ENCODE assay signal across 10 cellular contexts in the genomic region with DNA sequence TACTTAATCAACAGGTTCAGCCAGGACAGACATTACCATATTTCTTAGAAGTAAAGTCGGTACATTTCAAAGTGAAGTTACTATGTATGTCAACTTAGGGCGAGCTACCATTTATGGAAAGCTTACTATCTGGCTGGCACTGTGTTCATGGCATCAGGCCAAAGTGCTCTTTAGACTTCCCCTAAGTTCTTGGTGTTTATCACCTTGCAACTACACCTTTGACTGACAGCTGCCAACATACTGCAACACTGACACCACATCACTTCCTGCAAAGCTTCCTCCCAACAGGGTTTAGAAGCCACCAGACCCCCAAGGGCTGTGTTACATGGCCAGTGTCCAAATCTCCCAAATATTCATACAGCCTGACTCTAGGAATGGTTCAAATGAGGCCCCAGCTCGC.
DNase-seq lines count a peak whose midpoint lies in the region; ATAC-seq and TF ChIP-seq lines count a peak whose summit lies in the region.
"Had no signal": no experiment of that assay in that cellular context is flagged by ENCODE, and none has a peak within 500 bp of the region (broad histone marks: within the 10 kb centered on the region; RNA-seq: fewer than 3 reads in every experiment).

No MANE protein-coding gene starts in this region.

- intact Hi-C loops in MCF 10A (cut with micrococcal nuclease) (loop anchor here (5.0 kb wide), 1 partner anchor 59 kb away; a partner anchor contains a TSS), mammary epithelial cell (cut with micrococcal nuclease) (no loop called here)

- H3K27me3 Mint-ChIP-seq in MCF 10A (ENCODE audit: insufficient read depth, unreplicated experiment) (no peaks in the 10 kb centered on the region), T-helper 17 cell (no peaks in the 10 kb centered on the region), WTC11 (ENCODE audit: low read depth) (no peaks in the 10 kb centered on the region)

- WGBS in mammary epithelial cell (ENCODE audit: low coverage, missing lambda C conversion rate) = 93% methylated on average over 3 of the region's 3 CpGs

- TF ChIP-seq CTCF in MCF 10A (IDR thresholded peaks at IDR 0.05; ENCODE audit: unreplicated experiment) (no peak), mammary epithelial cell (conservative IDR thresholded peaks at IDR 0.05 in 1 of 2, IDR thresholded peaks at IDR 0.05 in 1 of 2; ENCODE audit: extremely low read depth in 1 of 2, insufficient read depth in 1 of 2, low read depth in 1 of 2, low read length in 2 of 2) (no peak), foreskin keratinocyte (conservative IDR thresholded peaks at IDR 0.05) (no peak), WTC11 (IDR thresholded peaks at IDR 0.05) (no peak)

- no peaks in the 10 kb centered on the region for H3K27me3 ChIP-seq in mammary epithelial cell (ENCODE audit: insufficient read depth, low read length)
- H3K27me3 ChIP-seq in foreskin keratinocyte = no peaks in the 10 kb centered on the region
- H3K27me3 ChIP-seq: SJCRH30 had no signal

- no peaks in the 10 kb centered on the region for H3K36me3 ChIP-seq in mammary epithelial cell (ENCODE audit: insufficient read depth, low read length)
- H3K36me3 ChIP-seq: SJCRH30 had no signal

- H4K20me1 ChIP-seq in mammary epithelial cell (ENCODE audit: insufficient read depth, low read length) = no peaks in the 10 kb centered on the region

- H3K4me1 Mint-ChIP-seq in MCF 10A (ENCODE audit: insufficient read depth, unreplicated experiment) (peaks cover 18% of the 10 kb centered on the region), T-helper 17 cell (peaks cover 14% of the 10 kb centered on the region), WTC11 (peaks cover 31% of the 10 kb centered on the region)

- H3K9me3 Mint-ChIP-seq in MCF 10A (ENCODE audit: unreplicated experiment) (peaks cover 7% of the 10 kb centered on the region), WTC11 (peaks cover 14% of the 10 kb centered on the region)

- no peaks in the 10 kb centered on the region for H3K36me3 Mint-ChIP-seq in MCF 10A (ENCODE audit: insufficient read depth, unreplicated experiment)
- no peaks in the 10 kb centered on the region for H3K36me3 Mint-ChIP-seq in T-helper 17 cell (ENCODE audit: low read depth)
- peaks cover 8% of the 10 kb centered on the region for H3K36me3 Mint-ChIP-seq in WTC11

- H3K4me1 ChIP-seq in mammary epithelial cell (ENCODE audit: insufficient read depth, low read length) (peaks cover 4% of the 10 kb centered on the region), foreskin keratinocyte (peaks cover 18% of the 10 kb centered on the region)

- H3K9me3 ChIP-seq in mammary epithelial cell (replicated peaks; ENCODE audit: insufficient read depth, low read length) = no peaks in the 10 kb centered on the region
- no peaks in the 10 kb centered on the region for H3K9me3 ChIP-seq in T-helper 17 cell (ENCODE audit: control insufficient read depth, low read length, poor library complexity, severe bottlenecking)
- H3K9me3 ChIP-seq: SJCRH30 had no signal

- BruUV-seq in MCF 10A (replicated peaks; lab: Mats Ljungman, UMichigan) (no TSS peak), mammary epithelial cell (replicated peaks; lab: Mats Ljungman, UMichigan) (no TSS peak)

- CTCF ChIA-PET in MCF 10A (lab: Yijun Ruan, JAX) (interaction anchor here (0.5 to 1.5 kb wide), 3 partner anchors 10 to 321 kb away, joined by 3 to 4 read pairs (median 3); no protein-coding TSS in a partner anchor), mammary epithelial cell (lab: Charles Lee; ENCODE audit: low non-redundant PET) (no interaction called here), WTC11 (lab: Charles Lee) (no interaction called here)

- H3K4me3 Mint-ChIP-seq in MCF 10A (ENCODE audit: unreplicated experiment) (no peak overlapping the region), T-helper 17 cell (no peak overlapping the region), WTC11 (no peak overlapping the region)

- H3K4me3 ChIP-seq in mammary epithelial cell (replicated peaks in 1 of 3; ENCODE audit: insufficient read depth in 1 of 3, low read depth in 2 of 3, low read length in 3 of 3) = no peak overlapping the region
- H3K4me3 ChIP-seq: SJCRH30 had no signal

- DNase-seq in MCF 10A (ENCODE audit: unreplicated experiment) (peak; percentile 38), mammary epithelial cell (no peak), T-helper 17 cell (no peak), foreskin keratinocyte (no peak), C1 segment of cervical spinal cord (lab: John Stamatoyannopoulos, UW) (no peak), WTC11 (ENCODE audit: low spot score) (no peak)
- DNase-seq: midbrain, NCI-H1436 had no signal

- dilution Hi-C loops in mammary epithelial cell (cut with HindIII; ENCODE audit: low sequenced_read_pairs) = loop anchor here (5.0 kb wide), 1 partner anchor 99 kb away; no protein-coding TSS in a partner anchor

- H2AFZ ChIP-seq in mammary epithelial cell (ENCODE audit: low read depth, low read length) = no peak overlapping the region

- no peaks in the 10 kb centered on the region for H3K79me2 ChIP-seq in mammary epithelial cell (ENCODE audit: insufficient read depth, low read length)

- POLR2A ChIA-PET in MCF 10A (lab: Yijun Ruan, JAX) = interaction anchor here (0.6 to 1.5 kb wide), 3 partner anchors 15 to 64 kb away, joined by 3 to 6 read pairs (median 3); no protein-coding TSS in a partner anchor
- POLR2A ChIA-PET in WTC11 (lab: Charles Lee) = no interaction called here

- in situ Hi-C loops in mammary epithelial cell (cut with MboI; ENCODE audit: low sequenced_read_pairs in 2 of 2) = no loop called here

- H3K9ac ChIP-seq in mammary epithelial cell (ENCODE audit: insufficient read depth, low read length) = no peak overlapping the region

- H3K4me2 ChIP-seq in mammary epithelial cell (ENCODE audit: insufficient read depth, low read depth, low read length) = no peak overlapping the region

- ATAC-seq in T-helper 17 cell = peak; percentile 72
- ATAC-seq in foreskin keratinocyte = no peak
- no peak for ATAC-seq in WTC11
- no peak for ATAC-seq in HG02870 (IDR thresholded peaks at IDR 0.05; ENCODE audit: unreplicated experiment)

- H3K27ac ChIP-seq in mammary epithelial cell (ENCODE audit: insufficient read depth, low read depth, low read length) (no peak overlapping the region), foreskin keratinocyte (peak overlapping the region; percentile 41)
- H3K27ac ChIP-seq: SJCRH30 had no signal

- H3K27ac Mint-ChIP-seq in MCF 10A (ENCODE audit: low read depth, unreplicated experiment) (peak overlapping the region; percentile 93), T-helper 17 cell (peak overlapping the region; percentile 81), WTC11 (no peak overlapping the region)

TF ChIP-seq in WTC11, 78 proteins besides CTCF, POLR2A, EP300 and RAD21 (continues in another document):
- no peak for TF ChIP-seq ZNF396 (CRISPR knock-in tag; IDR thresholded peaks at IDR 0.05; ENCODE audit: borderline replicate concordance)
- TF ChIP-seq, protein P1, sequence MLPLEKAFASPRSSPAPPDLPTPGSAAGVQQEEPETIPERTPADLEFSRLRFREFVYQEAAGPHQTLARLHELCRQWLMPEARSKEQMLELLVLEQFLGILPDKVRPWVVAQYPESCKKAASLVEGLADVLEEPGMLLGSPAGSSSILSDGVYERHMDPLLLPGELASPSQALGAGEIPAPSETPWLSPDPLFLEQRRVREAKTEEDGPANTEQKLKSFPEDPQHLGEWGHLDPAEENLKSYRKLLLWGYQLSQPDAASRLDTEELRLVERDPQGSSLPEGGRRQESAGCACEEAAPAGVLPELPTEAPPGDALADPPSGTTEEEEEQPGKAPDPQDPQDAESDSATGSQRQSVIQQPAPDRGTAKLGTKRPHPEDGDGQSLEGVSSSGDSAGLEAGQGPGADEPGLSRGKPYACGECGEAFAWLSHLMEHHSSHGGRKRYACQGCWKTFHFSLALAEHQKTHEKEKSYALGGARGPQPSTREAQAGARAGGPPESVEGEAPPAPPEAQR (CRISPR knock-in tag; IDR thresholded peaks at IDR 0.05) = no peak
- TF ChIP-seq ZNF219 (CRISPR knock-in tag; IDR thresholded peaks at IDR 0.05; ENCODE audit: borderline replicate concordance) = no peak
- TF ChIP-seq, protein P2, sequence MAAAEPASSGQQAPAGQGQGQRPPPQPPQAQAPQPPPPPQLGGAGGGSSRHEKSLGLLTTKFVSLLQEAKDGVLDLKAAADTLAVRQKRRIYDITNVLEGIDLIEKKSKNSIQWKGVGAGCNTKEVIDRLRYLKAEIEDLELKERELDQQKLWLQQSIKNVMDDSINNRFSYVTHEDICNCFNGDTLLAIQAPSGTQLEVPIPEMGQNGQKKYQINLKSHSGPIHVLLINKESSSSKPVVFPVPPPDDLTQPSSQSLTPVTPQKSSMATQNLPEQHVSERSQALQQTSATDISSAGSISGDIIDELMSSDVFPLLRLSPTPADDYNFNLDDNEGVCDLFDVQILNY (CRISPR knock-in tag; IDR thresholded peaks at IDR 0.05) = no peak
- TF ChIP-seq ELF4 (CRISPR knock-in tag; IDR thresholded peaks at IDR 0.05; ENCODE audit: low read depth) = no peak
- no peak for TF ChIP-seq CREM (CRISPR knock-in tag; IDR thresholded peaks at IDR 0.05)
- TF ChIP-seq, protein P3, sequence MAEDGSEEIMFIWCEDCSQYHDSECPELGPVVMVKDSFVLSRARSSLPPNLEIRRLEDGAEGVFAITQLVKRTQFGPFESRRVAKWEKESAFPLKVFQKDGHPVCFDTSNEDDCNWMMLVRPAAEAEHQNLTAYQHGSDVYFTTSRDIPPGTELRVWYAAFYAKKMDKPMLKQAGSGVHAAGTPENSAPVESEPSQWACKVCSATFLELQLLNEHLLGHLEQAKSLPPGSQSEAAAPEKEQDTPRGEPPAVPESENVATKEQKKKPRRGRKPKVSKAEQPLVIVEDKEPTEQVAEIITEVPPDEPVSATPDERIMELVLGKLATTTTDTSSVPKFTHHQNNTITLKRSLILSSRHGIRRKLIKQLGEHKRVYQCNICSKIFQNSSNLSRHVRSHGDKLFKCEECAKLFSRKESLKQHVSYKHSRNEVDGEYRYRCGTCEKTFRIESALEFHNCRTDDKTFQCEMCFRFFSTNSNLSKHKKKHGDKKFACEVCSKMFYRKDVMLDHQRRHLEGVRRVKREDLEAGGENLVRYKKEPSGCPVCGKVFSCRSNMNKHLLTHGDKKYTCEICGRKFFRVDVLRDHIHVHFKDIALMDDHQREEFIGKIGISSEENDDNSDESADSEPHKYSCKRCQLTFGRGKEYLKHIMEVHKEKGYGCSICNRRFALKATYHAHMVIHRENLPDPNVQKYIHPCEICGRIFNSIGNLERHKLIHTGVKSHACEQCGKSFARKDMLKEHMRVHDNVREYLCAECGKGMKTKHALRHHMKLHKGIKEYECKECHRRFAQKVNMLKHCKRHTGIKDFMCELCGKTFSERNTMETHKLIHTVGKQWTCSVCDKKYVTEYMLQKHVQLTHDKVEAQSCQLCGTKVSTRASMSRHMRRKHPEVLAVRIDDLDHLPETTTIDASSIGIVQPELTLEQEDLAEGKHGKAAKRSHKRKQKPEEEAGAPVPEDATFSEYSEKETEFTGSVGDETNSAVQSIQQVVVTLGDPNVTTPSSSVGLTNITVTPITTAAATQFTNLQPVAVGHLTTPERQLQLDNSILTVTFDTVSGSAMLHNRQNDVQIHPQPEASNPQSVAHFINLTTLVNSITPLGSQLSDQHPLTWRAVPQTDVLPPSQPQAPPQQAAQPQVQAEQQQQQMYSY (CRISPR knock-in tag; IDR thresholded peaks at IDR 0.05) = no peak
